20 cellular contexts compared by ENCODE assay signal in the genomic region with DNA sequence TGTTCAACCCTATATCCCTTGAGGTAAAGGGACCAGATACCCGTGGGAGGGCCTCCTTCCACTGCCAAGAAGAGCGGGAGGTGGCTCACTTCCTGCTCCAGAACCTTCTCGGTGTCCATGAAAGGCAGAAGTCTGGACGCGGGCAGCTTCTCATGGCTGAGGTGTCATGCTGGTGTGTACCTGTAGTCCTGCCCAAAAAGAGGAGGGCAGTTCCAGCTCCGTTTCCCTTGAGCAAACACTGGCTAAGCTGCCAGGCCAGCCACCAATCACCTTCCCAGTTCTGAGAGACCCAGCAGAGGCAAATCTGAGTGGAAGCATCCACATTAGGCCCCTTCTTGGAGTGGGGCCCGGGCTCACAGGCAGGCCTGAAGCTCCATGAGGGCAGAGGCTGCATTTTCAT. TPM values are rescaled to one million over a fixed set of nuclear protein-coding genes. Genes with fewer than 3 reads are reported as not detected.
A peak's percentile ranks its signal among the peaks of the same experiment; 100 is the strongest.
DNase-seq lines count a peak whose midpoint lies in the region; ATAC-seq and TF ChIP-seq lines count a peak whose summit lies in the region.
"Had no signal": no experiment of that assay in that cellular context is flagged by ENCODE, and none has a peak within 500 bp of the region (broad histone marks: within the 10 kb centered on the region; RNA-seq: fewer than 3 reads in every experiment).

No MANE protein-coding gene starts in this region.

- peak overlapping the region; percentile 39 for H3K27ac Mint-ChIP-seq in CD4-positive, alpha-beta T cell
- no peak overlapping the region for H3K27ac Mint-ChIP-seq in activated naive CD4-positive, alpha-beta T cell treated with anti-CD3 and anti-CD28 coated beads, Interleukin-2, amount 10 ng/mL, durations not matched to agents 7 days and 5 days
- H3K27ac Mint-ChIP-seq in effector memory CD8-positive, alpha-beta T cell = no peak overlapping the region
- H3K27ac Mint-ChIP-seq: CD8-positive, alpha-beta T cell; IgD-negative memory B cell had no signal

- WGBS in aorta, 2 donors = 70 to 80% methylated on average over 7 of the region's 7 CpGs

- H3K4me2 ChIP-seq in BLaER1 = peak overlapping the region; percentile 29

- no peak overlapping the region for H3K4me3 Mint-ChIP-seq in CD4-positive, alpha-beta T cell
- no peak overlapping the region for H3K4me3 Mint-ChIP-seq in activated naive CD4-positive, alpha-beta T cell treated with anti-CD3 and anti-CD28 coated beads, Interleukin-2, amount 10 ng/mL, durations not matched to agents 7 days and 5 days
- no peak overlapping the region for H3K4me3 Mint-ChIP-seq in effector memory CD8-positive, alpha-beta T cell
- H3K4me3 Mint-ChIP-seq: CD8-positive, alpha-beta T cell had no signal

- H3K4me1 ChIP-seq in BLaER1 (peaks cover 54% of the 10 kb centered on the region), adipocyte (ENCODE audit: control insufficient read depth, insufficient read depth, low read length) (peaks cover 49% of the 10 kb centered on the region), skeletal muscle tissue (ENCODE audit: control insufficient read depth in 3 of 3, insufficient read depth in 3 of 3, low read length in 3 of 3) (peaks cover 70 to 79% (median 75%) of the 10 kb centered on the region in 3 donors), aorta (ENCODE audit: control insufficient read depth in 1 of 2, insufficient read depth in 2 of 2, low read length in 2 of 2) (no peaks in the 10 kb centered on the region)

- peaks cover 67% of the 10 kb centered on the region for H3K4me1 Mint-ChIP-seq in CD4-positive, alpha-beta T cell (ENCODE audit: low read depth)
- H3K4me1 Mint-ChIP-seq in activated naive CD4-positive, alpha-beta T cell treated with anti-CD3 and anti-CD28 coated beads, Interleukin-2, amount 10 ng/mL, durations not matched to agents 7 days and 5 days = peaks cover 32% of the 10 kb centered on the region
- peaks cover 26 to 35% of the 10 kb centered on the region in 2 donors for H3K4me1 Mint-ChIP-seq in effector memory CD8-positive, alpha-beta T cell (ENCODE audit: low read depth in 2 of 2)

- no peak for DNase-seq in CD4-positive, alpha-beta T cell
- DNase-seq in adipocyte (ENCODE audit: low read depth) = no peak
- DNase-seq in activated naive CD4-positive, alpha-beta T cell treated with anti-CD3 and anti-CD28 coated beads, Interleukin-2, amount 10 ng/mL, durations not matched to agents 7 days and 5 days = no peak
- no peak for DNase-seq in aorta
- no peak for DNase-seq in effector memory CD8-positive, alpha-beta T cell
- DNase-seq: ACHN; AML-193; CD8-positive, alpha-beta T cell; DMS79 treated with DMSO at 0.1 percent for 48 hours; MV-4-11; NCI-H1417; NCI-H187 treated with DMSO at 0.1 percent for 48 hours; NCI-H446 treated with DMSO at 0.1 percent for 48 hours; NCI-H774; RPMI8226 had no signal

- H3K9me3 Mint-ChIP-seq in CD4-positive, alpha-beta T cell = no peaks in the 10 kb centered on the region
- H3K9me3 Mint-ChIP-seq in activated naive CD4-positive, alpha-beta T cell treated with anti-CD3 and anti-CD28 coated beads, Interleukin-2, amount 10 ng/mL, durations not matched to agents 7 days and 5 days = no peaks in the 10 kb centered on the region
- H3K9me3 Mint-ChIP-seq in effector memory CD8-positive, alpha-beta T cell = no peaks in the 10 kb centered on the region
- H3K9me3 Mint-ChIP-seq: CD8-positive, alpha-beta T cell; IgD-negative memory B cell had no signal

- H4K20me1 ChIP-seq in BLaER1 = peaks cover 99% of the 10 kb centered on the region

- intact Hi-C loops in CD4-positive, alpha-beta T cell (cut with DNase I, micrococcal nuclease) = no loop called here
- intact Hi-C loops in aorta (cut with DNase I) = no loop called here

- no peaks in the 10 kb centered on the region for H3K27me3 ChIP-seq in BLaER1
- H3K27me3 ChIP-seq in CD4-positive, alpha-beta T cell (ENCODE audit: control insufficient read depth, insufficient read depth, low read length) = no peaks in the 10 kb centered on the region
- no peaks in the 10 kb centered on the region for H3K27me3 ChIP-seq in adipocyte (replicated peaks; ENCODE audit: control insufficient read depth, insufficient read depth, low read length)
- H3K27me3 ChIP-seq in skeletal muscle tissue (ENCODE audit: control insufficient read depth in 3 of 3, insufficient read depth in 3 of 3, low read length in 3 of 3) = no peaks in the 10 kb centered on the region
- no peaks in the 10 kb centered on the region for H3K27me3 ChIP-seq in aorta (ENCODE audit: control insufficient read depth in 1 of 2, insufficient read depth in 2 of 2, low read length in 1 of 2)
- H3K27me3 ChIP-seq: SJSA1 had no signal

- H3K36me3 ChIP-seq in BLaER1 (peaks cover 80% of the 10 kb centered on the region), adipocyte (ENCODE audit: control insufficient read depth, insufficient read depth, low read length, severe bottlenecking) (peaks cover 17% of the 10 kb centered on the region), skeletal muscle tissue (ENCODE audit: control insufficient read depth in 3 of 3, insufficient read depth in 3 of 3, low read length in 3 of 3) (peaks cover 3 to 16% (median 9%) of the 10 kb centered on the region in 3 donors), aorta (ENCODE audit: control insufficient read depth in 1 of 2, insufficient read depth in 2 of 2, low read length in 1 of 2) (no peaks in the 10 kb centered on the region)

- ATAC-seq in CD4-positive, alpha-beta T cell (ENCODE audit: poor library complexity) = no peak
- no peak for ATAC-seq in aorta (ENCODE audit: low FRiP score)
- no peak for ATAC-seq in effector memory CD8-positive, alpha-beta T cell (replicated peaks)
- ATAC-seq: CD8-positive, alpha-beta T cell had no signal

- H3K27ac ChIP-seq in BLaER1 (no peak overlapping the region), skeletal muscle tissue (ENCODE audit: low read depth, low read length) (peak overlapping the region; percentile 89), aorta (ENCODE audit: low read depth in 1 of 2, low read length in 2 of 2) (no peak overlapping the region)
- H3K27ac ChIP-seq in CD4-positive, alpha-beta T cell (ENCODE audit: low read depth, low read length) = no peak overlapping the region
- H3K27ac ChIP-seq: SJSA1 had no signal

- TF ChIP-seq CTCF in CD4-positive, alpha-beta T cell (IDR thresholded peaks at IDR 0.05) = no peak

- POLR2A ChIA-PET in CD4-positive, alpha-beta T cell (lab: Charles Lee) = no interaction called here

- no peak overlapping the region for H3K9ac ChIP-seq in BLaER1
- peak overlapping the region; percentile 40 for H3K9ac ChIP-seq in adipocyte (ENCODE audit: low read length)
- peak overlapping the region; percentile 2 to 82 (median 65) for H3K9ac ChIP-seq in skeletal muscle tissue (ENCODE audit: low read depth in 1 of 3, low read length in 3 of 3)

- H3K36me3 Mint-ChIP-seq in CD4-positive, alpha-beta T cell (ENCODE audit: low read depth) = peaks cover 34% of the 10 kb centered on the region
- H3K36me3 Mint-ChIP-seq in activated naive CD4-positive, alpha-beta T cell treated with anti-CD3 and anti-CD28 coated beads, Interleukin-2, amount 10 ng/mL, durations not matched to agents 7 days and 5 days = peaks cover 15% of the 10 kb centered on the region
- peaks cover 4% of the 10 kb centered on the region for H3K36me3 Mint-ChIP-seq in effector memory CD8-positive, alpha-beta T cell (ENCODE audit: insufficient read depth)

- H3K9me3 ChIP-seq in BLaER1 = no peaks in the 10 kb centered on the region
- H3K9me3 ChIP-seq in CD4-positive, alpha-beta T cell (ENCODE audit: control insufficient read depth, low read length) = no peaks in the 10 kb centered on the region
- H3K9me3 ChIP-seq in adipocyte (ENCODE audit: control insufficient read depth, low read length) = no peaks in the 10 kb centered on the region
- H3K9me3 ChIP-seq in skeletal muscle tissue (ENCODE audit: control insufficient read depth in 3 of 3, low read length in 3 of 3) = no peaks in the 10 kb centered on the region
- H3K9me3 ChIP-seq in aorta (ENCODE audit: control insufficient read depth, low read length) = no peaks in the 10 kb centered on the region
- H3K9me3 ChIP-seq: HAP-1, SJSA1 had no signal

- CTCF ChIA-PET in CD4-positive, alpha-beta T cell (lab: Charles Lee) = no interaction called here
- CTCF ChIA-PET in activated naive CD4-positive, alpha-beta T cell treated with anti-CD3 and anti-CD28 coated beads, Interleukin-2, amount 10 ng/mL, durations not matched to agents 7 days and 5 days (lab: Charles Lee) = no interaction called here

- H3K4me3 ChIP-seq in BLaER1 (no peak overlapping the region), adipocyte (ENCODE audit: low read length) (no peak overlapping the region), skeletal muscle tissue (ENCODE audit: low read length in 3 of 3) (peak overlapping the region in 1 of 3 donors; percentile 56), aorta (ENCODE audit: low read length in 2 of 2) (no peak overlapping the region)
- H3K4me3 ChIP-seq: HAP-1, SJSA1 had no signal

- H3K27me3 Mint-ChIP-seq in CD4-positive, alpha-beta T cell = no peaks in the 10 kb centered on the region
- no peaks in the 10 kb centered on the region for H3K27me3 Mint-ChIP-seq in activated naive CD4-positive, alpha-beta T cell treated with anti-CD3 and anti-CD28 coated beads, Interleukin-2, amount 10 ng/mL, durations not matched to agents 7 days and 5 days
- no peaks in the 10 kb centered on the region for H3K27me3 Mint-ChIP-seq in effector memory CD8-positive, alpha-beta T cell
- H3K27me3 Mint-ChIP-seq: IgD-negative memory B cell had no signal

RNA-seq across cellular contexts. Expression of gene TMEM11, which starts 5.6 kb away (rescaled TPM):
- 10 to 100 TPM; 17.8 to 19.2 TPM for total RNA-seq in CD4-positive, alpha-beta T cell
- total RNA-seq in skeletal muscle tissue = 20.9 TPM
- 10 to 100 TPM; 16.8 to 17.7 TPM for total RNA-seq in aorta
- 10 to 100 TPM; 18.1 to 24.5 TPM for polyA plus RNA-seq in aorta

RNA-seq across cellular contexts. Expression of gene NATD1, which starts 44.9 kb away (rescaled TPM):
- 1 to 10 TPM; 5.9 to 6.1 TPM for total RNA-seq in CD4-positive, alpha-beta T cell
- 3.7 TPM for total RNA-seq in skeletal muscle tissue
- 10 to 100 TPM in 1 of 2 donors, 1 to 10 TPM in 1; 7.2 to 13.4 TPM for total RNA-seq in aorta
- polyA plus RNA-seq in aorta = 1 to 10 TPM; 3.6 to 6.2 TPM
